Comparison of ENCODE assay signal across 15 cellular contexts in genomic region chr10:29596826-29597225, GRCh38.
"Had no signal": no experiment of that assay in that cellular context is flagged by ENCODE, and none has a peak within 500 bp of the region (broad histone marks: within the 10 kb centered on the region; RNA-seq: fewer than 3 reads in every experiment).

No MANE protein-coding gene starts in this region.

- H3K36me3 ChIP-seq: breast epithelium, neural progenitor cell, tibial nerve had no signal

- H3K4me3 ChIP-seq: breast epithelium, esophagus squamous epithelium, neural progenitor cell, tibial nerve had no signal

- FAIRE-seq: astrocyte, islet of Langerhans, TTC549 had no signal

- ATAC-seq: activated CD4-positive, alpha-beta T cell treated with anti-CD3 and anti-CD28 coated beads for 36 hours; naive thymus-derived CD4-positive, alpha-beta T cell; stimulated activated naive B cell treated with anti-CD40 and anti-IgM and Interleukin-4, amounts not matched to agents 10 μg/mL and 1 μg/mL and 100 μg/mL, for 72 hours had no signal

- DNase-seq: activated CD4-positive, alpha-beta T cell treated with anti-CD3 and anti-CD28 coated beads for 36 hours; activated CD4-positive, alpha-beta T cell treated with anti-CD3 and anti-CD28 coated beads, Interleukin-2, amount 50 U/mL, for 48 hours; activated gamma-delta T cell; effector CD8-positive, alpha-beta T cell; esophagus squamous epithelium; hippocampal formation; naive thymus-derived CD4-positive, alpha-beta T cell; stimulated activated naive B cell treated with anti-CD40 and anti-IgM and Interleukin-4, amounts not matched to agents 10 μg/mL and 1 μg/mL and 100 μg/mL, for 72 hours; SW 1271 had no signal

- H3K27me3 ChIP-seq: breast epithelium, esophagus squamous epithelium, neural progenitor cell, tibial nerve had no signal

- H3K27ac ChIP-seq: breast epithelium, neural progenitor cell, tibial nerve had no signal

- H3K4me1 ChIP-seq: breast epithelium, neural progenitor cell had no signal

- H3K9me3 ChIP-seq: breast epithelium, esophagus squamous epithelium, tibial nerve had no signal
